ENCODE assay signal across 8 cellular contexts in genomic region chrX:21838937-21839333, GRCh38. TPM values are rescaled to one million over a fixed set of nuclear protein-coding genes. Genes with fewer than 3 reads are reported as not detected.
DNase-seq lines count a peak whose midpoint lies in the region; ATAC-seq, FAIRE-seq and TF ChIP-seq lines count a peak whose summit lies in the region.

No MANE protein-coding gene starts in this region.

- ATAC-seq in GM19372 (IDR thresholded peaks at IDR 0.05; ENCODE audit: low read depth, unreplicated experiment) (peak; percentile 8), HG02571 (IDR thresholded peaks at IDR 0.05; ENCODE audit: unreplicated experiment) (no peak)

- H3K36me3 ChIP-seq in mesodermal cell (ENCODE audit: control insufficient read depth, insufficient read depth, low read length), result peaks cover 5% of the 10 kb centered on the region

- no peaks in the 10 kb centered on the region for H3K9me3 ChIP-seq in mesodermal cell (ENCODE audit: control insufficient read depth, low read length)

- H3K4me3 ChIP-seq in mesodermal cell (ENCODE audit: extremely low read depth, insufficient read depth, low read length, poor library complexity, severe bottlenecking), result peak overlapping the region; percentile 60

- DNase-seq in AG09319 (ENCODE audit: extremely low read depth, low read depth) (peak; percentile 0), NCI-H69 (lab: John Stamatoyannopoulos, UW) (peak; percentile 50), cerebellum (ENCODE audit: low spot score) (no peak), iPS-NIHi11 (ENCODE audit: low spot score) (no peak)

- no CpG with 5 or more reads among the region's 4 CpGs for WGBS in mesodermal cell (ENCODE audit: insufficient coverage in 2 of 2), 2 experiments

- no peak overlapping the region for H3K27ac ChIP-seq in mesodermal cell (ENCODE audit: low read depth, low read length, severe bottlenecking)

- TF ChIP-seq CTCF in AG09319 (IDR thresholded peaks at IDR 0.05; ENCODE audit: low read depth, low read length), result no peak

- no peaks in the 10 kb centered on the region for H3K4me1 ChIP-seq in mesodermal cell (ENCODE audit: control insufficient read depth, insufficient read depth, low read length, poor library complexity, severe bottlenecking)

- FAIRE-seq in colon (lab: Jason Lieb, UNC), result peak; percentile 93

RNA-seq across cellular contexts. Expression of gene MBTPS2, which starts 0.5 kb away (rescaled TPM):
- polyA plus RNA-seq in mesodermal cell (2013, experiment 1 of 2), result 16.4 TPM
- 16.7 TPM for polyA plus RNA-seq in mesodermal cell (2013, experiment 2 of 2)
- 17.7 TPM for total RNA-seq in cerebellum

RNA-seq across cellular contexts. Expression of gene YY2, which starts 16.9 kb away (rescaled TPM):
- polyA plus RNA-seq in mesodermal cell (2013, experiment 1 of 2), result 0.63 TPM
- polyA plus RNA-seq in mesodermal cell (2013, experiment 2 of 2), result 1.1 TPM
- 3.3 TPM for total RNA-seq in cerebellum

Comparison
In these comparisons a context has a peak if more than half of its experiments do, and no peak if none do; other contexts are left out.
1. DNase-seq: peak in AG09319 (single experiment) and NCI-H69 (single experiment); none in cerebellum (single experiment) and iPS-NIHi11 (single experiment).